2 cellular contexts compared by ENCODE assay signal in the genomic region with DNA sequence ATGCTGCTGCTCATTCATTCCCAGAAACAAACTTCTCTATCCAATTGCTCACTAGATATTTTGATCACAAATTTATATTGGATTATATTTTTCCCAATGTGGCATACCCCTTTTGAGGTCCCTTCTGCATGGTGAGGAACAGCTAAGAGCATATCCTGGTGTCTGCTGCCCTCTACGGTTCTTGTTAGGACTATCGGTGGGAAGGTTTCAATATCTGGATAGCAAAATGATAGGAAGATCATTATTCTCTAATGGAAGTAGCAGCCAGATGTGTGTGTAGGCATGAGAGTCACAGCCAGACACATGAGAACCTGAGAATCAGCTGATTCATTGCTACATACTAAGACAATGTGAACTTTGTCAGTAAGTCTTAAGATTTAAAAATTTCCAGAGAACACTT.
TF ChIP-seq lines count a peak whose summit lies in the region.

No MANE protein-coding gene starts in this region.

TF ChIP-seq in IMR-90, 13 proteins besides CTCF, POLR2A, EP300 and RAD21 (continued from another document):
- TF ChIP-seq NFE2L2 (IDR thresholded peaks at IDR 0.05; ENCODE audit: low read depth, low read length) = no peak
- no peak for TF ChIP-seq MAFK (IDR thresholded peaks at IDR 0.05; ENCODE audit: low read depth, low read length)
- no peak for TF ChIP-seq RCOR1 (IDR thresholded peaks at IDR 0.05; ENCODE audit: insufficient replicate concordance, low read length)
- TF ChIP-seq RFX5 (IDR thresholded peaks at IDR 0.05; ENCODE audit: low read depth, low read length) = no peak
- TF ChIP-seq MAZ (IDR thresholded peaks at IDR 0.05; ENCODE audit: borderline replicate concordance, low read depth, low read length) = no peak
- no peak for TF ChIP-seq FOS (IDR thresholded peaks at IDR 0.05; ENCODE audit: low read depth, low read length)
- TF ChIP-seq, protein P1, sequence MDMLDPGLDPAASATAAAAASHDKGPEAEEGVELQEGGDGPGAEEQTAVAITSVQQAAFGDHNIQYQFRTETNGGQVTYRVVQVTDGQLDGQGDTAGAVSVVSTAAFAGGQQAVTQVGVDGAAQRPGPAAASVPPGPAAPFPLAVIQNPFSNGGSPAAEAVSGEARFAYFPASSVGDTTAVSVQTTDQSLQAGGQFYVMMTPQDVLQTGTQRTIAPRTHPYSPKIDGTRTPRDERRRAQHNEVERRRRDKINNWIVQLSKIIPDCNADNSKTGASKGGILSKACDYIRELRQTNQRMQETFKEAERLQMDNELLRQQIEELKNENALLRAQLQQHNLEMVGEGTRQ (IDR thresholded peaks at IDR 0.05; ENCODE audit: low read depth, low read length) = no peak
- no peak for TF ChIP-seq MXI1 (IDR thresholded peaks at IDR 0.05; ENCODE audit: borderline replicate concordance, low read depth, low read length)

TF ChIP-seq in SK-N-SH, 30 proteins besides CTCF, POLR2A, EP300 and RAD21 (continued from another document):
- TF ChIP-seq, protein P2, sequence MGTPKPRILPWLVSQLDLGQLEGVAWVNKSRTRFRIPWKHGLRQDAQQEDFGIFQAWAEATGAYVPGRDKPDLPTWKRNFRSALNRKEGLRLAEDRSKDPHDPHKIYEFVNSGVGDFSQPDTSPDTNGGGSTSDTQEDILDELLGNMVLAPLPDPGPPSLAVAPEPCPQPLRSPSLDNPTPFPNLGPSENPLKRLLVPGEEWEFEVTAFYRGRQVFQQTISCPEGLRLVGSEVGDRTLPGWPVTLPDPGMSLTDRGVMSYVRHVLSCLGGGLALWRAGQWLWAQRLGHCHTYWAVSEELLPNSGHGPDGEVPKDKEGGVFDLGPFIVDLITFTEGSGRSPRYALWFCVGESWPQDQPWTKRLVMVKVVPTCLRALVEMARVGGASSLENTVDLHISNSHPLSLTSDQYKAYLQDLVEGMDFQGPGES (IDR thresholded peaks at IDR 0.05; ENCODE audit: low read depth, low read length) = no peak
- no peak for TF ChIP-seq GABPA (IDR thresholded peaks at IDR 0.05; ENCODE audit: low read depth)
- TF ChIP-seq JUND (IDR thresholded peaks at IDR 0.05) = no peak
TF ChIP-seq in SK-N-SH: peak in this region for 1.
